ENCODE assay signal across 24 cellular contexts in genomic region chr7:100882201-100882600, GRCh38. TPM values are rescaled to one million over a fixed set of nuclear protein-coding genes. Genes with fewer than 3 reads are reported as not detected.
"Had no signal": no experiment of that assay in that cellular context is flagged by ENCODE, and none has a peak within 500 bp of the region (broad histone marks: within the 10 kb centered on the region; RNA-seq: fewer than 3 reads in every experiment).

No MANE protein-coding gene starts in this region.

- H3K27ac ChIP-seq: esophagus muscularis mucosa, neutrophil, parathyroid adenoma, right lobe of liver, stomach, thoracic aorta, upper lobe of right lung, WERI-Rb-1 had no signal

- H3K9ac ChIP-seq: parathyroid adenoma had no signal

- H3K4me3 Mint-ChIP-seq: activated CD4-positive, alpha-beta T cell treated with anti-CD3 and anti-CD28 coated beads for 36 hours; activated CD8-positive, alpha-beta memory T cell treated with anti-CD3 and anti-CD28 coated beads, Interleukin-2, amount 10 ng/mL, durations not matched to agents 7 days and 5 days; activated T-helper 17 cell treated with anti-CD3 and anti-CD28 coated beads, Interleukin-2, amount 50 U/mL, for 72 hours; immature natural killer cell; memory B cell; naive B cell had no signal

- H3K4me3 ChIP-seq: esophagus muscularis mucosa, mucosa of descending colon, right lobe of liver, stomach, thoracic aorta, upper lobe of right lung had no signal

- H3K27me3 ChIP-seq: esophagus muscularis mucosa, neutrophil, right lobe of liver, stomach, upper lobe of right lung had no signal

- H3K27ac Mint-ChIP-seq: activated T-helper 17 cell treated with anti-CD3 and anti-CD28 coated beads, Interleukin-2, amount 50 U/mL, for 72 hours; naive B cell had no signal

- H3K9me3 ChIP-seq: esophagus muscularis mucosa, mucosa of descending colon, neutrophil, right lobe of liver, stomach, thoracic aorta, upper lobe of right lung had no signal

- H2AFZ ChIP-seq: parathyroid adenoma had no signal

- H3K27me3 Mint-ChIP-seq: activated CD4-positive, alpha-beta T cell treated with anti-CD3 and anti-CD28 coated beads for 36 hours; activated CD8-positive, alpha-beta memory T cell treated with anti-CD3 and anti-CD28 coated beads, Interleukin-2, amount 10 ng/mL, durations not matched to agents 7 days and 5 days; activated T-helper 17 cell treated with anti-CD3 and anti-CD28 coated beads, Interleukin-2, amount 50 U/mL, for 72 hours; memory B cell; naive B cell had no signal

- H3K9me3 Mint-ChIP-seq: activated T-helper 17 cell treated with anti-CD3 and anti-CD28 coated beads, Interleukin-2, amount 50 U/mL, for 72 hours; immature natural killer cell; memory B cell had no signal

- DNase-seq: activated CD4-positive, alpha-beta T cell treated with anti-CD3 and anti-CD28 coated beads for 36 hours; activated CD4-positive, alpha-beta T cell treated with anti-CD3 and anti-CD28 coated beads, Interleukin-2, amount 50 U/mL, for 48 hours; activated CD8-positive, alpha-beta memory T cell treated with anti-CD3 and anti-CD28 coated beads, Interleukin-2, amount 10 ng/mL, durations not matched to agents 7 days and 5 days; activated naive CD4-positive, alpha-beta T cell; cerebellar nuclear complex; effector CD8-positive, alpha-beta T cell; immature natural killer cell; mucosa of descending colon; naive B cell; right lobe of liver; small intestine; stimulated activated CD4-positive, alpha-beta T cell treated with anti-CD3 and anti-CD28 coated beads, Interleukin-15, amount 100 ng/mL, for 24 hours; stimulated activated CD4-positive, alpha-beta T cell treated with anti-CD3 and anti-CD28 coated beads, Interleukin-2, amount 100 ng/mL, for 48 hours; stomach; T-helper 2 cell; upper lobe of right lung; WERI-Rb-1 had no signal

- H3K4me1 ChIP-seq: parathyroid adenoma had no signal

RNA-seq across cellular contexts. Expression of gene ACHE, which starts 13.5 kb away (rescaled TPM):
- total RNA-seq: activated T-helper 17 cell treated with anti-CD3 and anti-CD28 coated beads, Interleukin-2, amount 50 U/mL, for 72 hours; bronchial epithelial cell had no signal
- polyA plus RNA-seq: immature natural killer cell had no signal
